In the genomic region with DNA sequence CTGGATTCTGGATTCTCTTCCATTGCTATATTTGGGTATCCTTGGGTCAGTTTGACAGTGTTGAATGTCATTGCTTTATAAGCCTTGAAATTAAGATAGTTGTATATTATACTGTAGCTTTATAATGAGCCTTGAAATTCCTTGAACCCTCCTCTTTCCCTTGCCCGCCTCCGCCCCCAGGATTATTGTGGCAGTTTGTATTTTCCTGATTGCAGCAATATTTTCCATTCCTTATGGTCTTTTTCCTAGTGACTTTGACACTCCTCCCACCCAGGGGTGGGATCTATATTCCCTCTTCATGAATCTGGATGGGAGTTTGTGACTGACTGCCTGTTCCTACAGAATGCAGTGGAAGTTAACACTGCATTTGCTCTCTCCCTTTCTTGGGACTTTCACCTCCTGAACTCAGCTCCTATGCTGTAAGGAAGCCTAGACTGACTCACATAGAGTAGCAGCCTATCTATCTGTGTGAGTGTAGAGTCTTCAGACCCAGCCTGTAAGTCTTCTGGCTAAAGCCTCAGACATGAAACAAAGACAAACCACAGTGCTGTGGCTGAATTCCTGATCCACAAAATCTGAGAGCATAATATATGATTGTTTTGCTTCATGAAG, we compare ENCODE assay signal across 10 cellular contexts. TPM values are rescaled to one million over a fixed set of nuclear protein-coding genes. Genes with fewer than 3 reads are reported as not detected.
DNase-seq lines count a peak whose midpoint lies in the region; ATAC-seq, FAIRE-seq and TF ChIP-seq lines count a peak whose summit lies in the region.
"Had no signal": no experiment of that assay in that cellular context is flagged by ENCODE, and none has a peak within 500 bp of the region (broad histone marks: within the 10 kb centered on the region; RNA-seq: fewer than 3 reads in every experiment).

No MANE protein-coding gene starts in this region.

- no peaks in the 10 kb centered on the region for H3K27me3 Mint-ChIP-seq in activated naive CD8-positive, alpha-beta T cell treated with anti-CD3 and anti-CD28 coated beads for 36 hours

- POLR2A ChIA-PET in HCT116 (lab: Charles Lee), result no interaction called here

- no peak for DNase-seq in HCT116 (ENCODE audit: low read depth, low spot score)
- DNase-seq in activated naive CD8-positive, alpha-beta T cell treated with anti-CD3 and anti-CD28 coated beads for 36 hours, result no peak
- DNase-seq in keratinocyte (ENCODE audit: low read depth, low spot score), result no peak
- no peak for DNase-seq in stimulated activated CD4-positive, alpha-beta T cell treated with anti-CD3 and anti-CD28 coated beads, Interleukin-2, amount 100 ng/mL, for 48 hours
- DNase-seq in NCI-H510A treated with DMSO at 0.1 percent for 48 hours (lab: John Stamatoyannopoulos, UW), result no peak
- DNase-seq in superior temporal gyrus (ENCODE audit: extremely low spot score), result no peak
- DNase-seq: lower lobe of right lung, NCI-H446 treated with DMSO at 0.1 percent for 48 hours had no signal

- peaks cover 19% of the 10 kb centered on the region for H3K79me2 ChIP-seq in ACC112 (ENCODE audit: control insufficient read depth, insufficient read depth, low read length, unreplicated experiment)
- peaks cover 13% of the 10 kb centered on the region; the same call in 1 of the 2 replicates for H3K79me2 ChIP-seq in HCT116 (ENCODE audit: insufficient read depth, low read length)
- H3K79me2 ChIP-seq in keratinocyte (ENCODE audit: control insufficient read depth, insufficient read depth, low read length), result peaks cover 12% of the 10 kb centered on the region

- H3K4me1 ChIP-seq in ACC112 (ENCODE audit: control insufficient read depth, insufficient read depth, low read length, unreplicated experiment) (peaks cover 10% of the 10 kb centered on the region), HCT116 (ENCODE audit: control insufficient read depth in 1 of 2, insufficient read depth in 2 of 2, low read length in 2 of 2) (peaks cover 8 to 19% of the 10 kb centered on the region in 2 experiments), keratinocyte (ENCODE audit: control insufficient read depth, extremely low read depth, insufficient read depth, low read length) (peaks cover 5% of the 10 kb centered on the region)

- H3K9me3 ChIP-seq in HCT116 (ENCODE audit: control insufficient read depth in 1 of 2, insufficient read depth in 1 of 2, low read depth in 1 of 2, low read length in 2 of 2), result no peaks in the 10 kb centered on the region
- no peaks in the 10 kb centered on the region for H3K9me3 ChIP-seq in keratinocyte (ENCODE audit: control insufficient read depth, low read depth, low read length)
- H3K9me3 ChIP-seq: lower lobe of right lung had no signal

- no peaks in the 10 kb centered on the region for H3K9me3 Mint-ChIP-seq in activated naive CD8-positive, alpha-beta T cell treated with anti-CD3 and anti-CD28 coated beads for 36 hours

- peaks cover 29% of the 10 kb centered on the region for H3K4me1 Mint-ChIP-seq in activated naive CD8-positive, alpha-beta T cell treated with anti-CD3 and anti-CD28 coated beads for 36 hours

- H3K9me1 ChIP-seq in keratinocyte (ENCODE audit: control insufficient read depth, extremely low read depth, insufficient read depth, low read length), result no peaks in the 10 kb centered on the region

- H3K4me3 Mint-ChIP-seq in activated naive CD8-positive, alpha-beta T cell treated with anti-CD3 and anti-CD28 coated beads for 36 hours, result peak overlapping the region; percentile 84

- RAD21 ChIA-PET in HCT116 (lab: Charles Lee; ENCODE audit: low non-redundant PET in 1 of 2, low total read pairs in 2 of 2, uncharacterized antibody in 2 of 2, unreplicated experiment in 2 of 2), result no interaction called here

- intact Hi-C loops in HCT116 (cut with micrococcal nuclease), result no loop called here

- no peak for TF ChIP-seq RAD21 in HCT116 (IDR thresholded peaks at IDR 0.05; ENCODE audit: low read depth)

- BruUV-seq in HCT116 (replicated peaks; lab: Mats Ljungman, UMichigan), result no TSS peak

- peak overlapping the region; percentile 93 for H3K27ac Mint-ChIP-seq in activated naive CD8-positive, alpha-beta T cell treated with anti-CD3 and anti-CD28 coated beads for 36 hours

- dilution Hi-C loops in keratinocyte (cut with MboI; ENCODE audit: extremely low pct_ligation_motif_present, low sequenced_read_pairs), result no loop called here

- H3K27me3 ChIP-seq in ACC112 (ENCODE audit: insufficient read depth, low read length) (no peaks in the 10 kb centered on the region), HCT116 (ENCODE audit: insufficient read depth, low read length) (no peaks in the 10 kb centered on the region), keratinocyte (ENCODE audit: control insufficient read depth, extremely low read depth, insufficient read depth, low read length) (no peaks in the 10 kb centered on the region)

- no peaks in the 10 kb centered on the region for H3K9me2 ChIP-seq in HCT116 (ENCODE audit: insufficient read depth)

- no peak for TF ChIP-seq POLR2A in HCT116 (IDR thresholded peaks at IDR 0.05; ENCODE audit: borderline replicate concordance, extremely low read depth, insufficient read depth, insufficient read length)

- ATAC-seq in HCT116 (no peak), SK-N-SH treated with all-trans-retinoic acid at 6 μM for 48 hours (no peak)
- ATAC-seq: lower lobe of right lung had no signal

- H2AFZ ChIP-seq in ACC112 (ENCODE audit: low read length, unreplicated experiment), result no peak overlapping the region
- H2AFZ ChIP-seq in HCT116 (ENCODE audit: low read depth, low read length, poor library complexity, severe bottlenecking), result no peak overlapping the region
- H2AFZ ChIP-seq in keratinocyte (ENCODE audit: control insufficient read depth, low read length), result no peak overlapping the region

- H3K36me3 ChIP-seq in ACC112 (ENCODE audit: insufficient read depth, low read length), result no peaks in the 10 kb centered on the region
- H3K36me3 ChIP-seq in HCT116 (ENCODE audit: control insufficient read depth in 1 of 2, insufficient read depth in 2 of 2, low read length in 2 of 2), result no peaks in the 10 kb centered on the region
- no peaks in the 10 kb centered on the region for H3K36me3 ChIP-seq in keratinocyte (ENCODE audit: control insufficient read depth in 2 of 2, extremely low read depth in 1 of 2, insufficient read depth in 2 of 2, low read length in 2 of 2)

- H3K9ac ChIP-seq in HCT116 (ENCODE audit: low read length), result no peak overlapping the region; the same call in none of the 2 replicates
- no peak overlapping the region for H3K9ac ChIP-seq in keratinocyte (ENCODE audit: control insufficient read depth, extremely low read depth, insufficient read depth, low read length)

- H3K4me3 ChIP-seq in ACC112 (ENCODE audit: low read depth, low read length), result peak overlapping the region; percentile 92; the same call in 1 of the 2 replicates
- H3K4me3 ChIP-seq in HCT116 (replicated peaks in 1 of 2; ENCODE audit: low read depth in 1 of 2, low read length in 2 of 2), result no peak overlapping the region; a peak in 1 of 4 replicates
- no peak overlapping the region for H3K4me3 ChIP-seq in keratinocyte (ENCODE audit: control insufficient read depth in 2 of 3, extremely low read depth in 1 of 3, insufficient read depth in 2 of 3, low read depth in 1 of 3, low read length in 3 of 3)

- CTCF ChIA-PET in HCT116 (lab: Charles Lee), result no interaction called here

- H3K4me2 ChIP-seq in HCT116 (ENCODE audit: low read length), result peak overlapping the region; percentile 78
- H3K4me2 ChIP-seq in keratinocyte (ENCODE audit: control insufficient read depth, extremely low read depth, insufficient read depth, low read depth, low read length), result peak overlapping the region; percentile 80

- no peak for FAIRE-seq in keratinocyte (lab: Jason Lieb, UNC)

- H4K20me1 ChIP-seq in HCT116 (ENCODE audit: insufficient read depth) (no peaks in the 10 kb centered on the region), keratinocyte (ENCODE audit: control insufficient read depth, extremely low read depth, insufficient read depth, low read length) (no peaks in the 10 kb centered on the region)

- H3K27ac ChIP-seq in ACC112 (ENCODE audit: low read depth, low read length) (peak overlapping the region; percentile 100), HCT116 (ENCODE audit: low read depth, low read length) (no peak overlapping the region), keratinocyte (ENCODE audit: control insufficient read depth, insufficient read depth, low read length) (no peak overlapping the region)

- TF ChIP-seq CTCF in HCT116 (IDR thresholded peaks at IDR 0.05 in 2 of 3, conservative IDR thresholded peaks at IDR 0.05 in 1 of 3; ENCODE audit: borderline replicate concordance in 1 of 3, insufficient read depth in 1 of 3, low read depth in 2 of 3, low read length in 2 of 3), result no peak
- TF ChIP-seq CTCF in keratinocyte (optimal IDR thresholded peaks at IDR 0.05 in 1 of 3, IDR thresholded peaks at IDR 0.05 in 1 of 3, conservative IDR thresholded peaks at IDR 0.05 in 1 of 3; ENCODE audit: extremely low read depth in 1 of 3, insufficient read depth in 2 of 3, low read length in 3 of 3), result no peak

- H3K36me3 Mint-ChIP-seq in activated naive CD8-positive, alpha-beta T cell treated with anti-CD3 and anti-CD28 coated beads for 36 hours, result peaks cover 4% of the 10 kb centered on the region

RNA-seq across cellular contexts. Expression of gene FUNDC2, which starts 2.2 kb away (rescaled TPM):
- total RNA-seq in HCT116 (2021; ENCODE audit: unreplicated experiment), result 32.5 TPM
- polyA plus RNA-seq in HCT116 (2012), result 34.7 and 37.4 TPM in 2 replicates
- 10 to 100 TPM; 97.3 to 99.7 TPM for total RNA-seq in activated naive CD8-positive, alpha-beta T cell treated with anti-CD3 and anti-CD28 coated beads for 36 hours
- polyA plus RNA-seq in keratinocyte, result 83.8 to 98.1 TPM (median 93.9 TPM) in 3 replicates
- polyA plus RNA-seq in keratinocyte (2011; ENCODE audit: low read depth), result 41.7 TPM
- 94.3 and 157 TPM in 2 replicates for polyA plus RNA-seq in keratinocyte (2011; cell fraction: cytosol; rRNA removed)
- polyA plus RNA-seq in keratinocyte (2011; cell fraction: nucleus; rRNA removed), result 33.5 and 37.0 TPM in 2 replicates
- polyA plus RNA-seq in keratinocyte (2012; ENCODE audit: low replicate concordance), result 56.2 and 74.5 TPM in 2 replicates
- polyA minus RNA-seq in keratinocyte, result 33.6 to 36.3 TPM (median 34.6 TPM) in 3 replicates
- 7.3 TPM for polyA minus RNA-seq in keratinocyte (2011; cell fraction: cytosol; rRNA and poly(A)+ RNA removed)
- 3.5 and 9.1 TPM in 2 replicates for polyA minus RNA-seq in keratinocyte (2011; cell fraction: nucleus; rRNA and poly(A)+ RNA removed)

RNA-seq across cellular contexts. Expression of gene F8, which starts 6.3 kb away (rescaled TPM):
- 2.6 TPM for total RNA-seq in HCT116 (2021; ENCODE audit: unreplicated experiment)
- polyA plus RNA-seq in HCT116 (2012), result 1.2 and 1.7 TPM in 2 replicates
- 1 to 10 TPM; 4.3 TPM for total RNA-seq in activated naive CD8-positive, alpha-beta T cell treated with anti-CD3 and anti-CD28 coated beads for 36 hours
- 1.0 to 1.5 TPM (median 1.3 TPM) in 3 replicates for polyA plus RNA-seq in keratinocyte
- polyA plus RNA-seq in keratinocyte (2011; ENCODE audit: low read depth), result 0.36 TPM
- 1.3 and 2.0 TPM in 2 replicates for polyA plus RNA-seq in keratinocyte (2011; cell fraction: cytosol; rRNA removed)
- 0.78 and 1.0 TPM in 2 replicates for polyA plus RNA-seq in keratinocyte (2011; cell fraction: nucleus; rRNA removed)
- 0.54 and 0.68 TPM in 2 replicates for polyA plus RNA-seq in keratinocyte (2012; ENCODE audit: low replicate concordance)
- polyA minus RNA-seq in keratinocyte, result 0.26 to 1.7 TPM (median 1.4 TPM) in 3 replicates
- polyA minus RNA-seq in keratinocyte (2011; cell fraction: cytosol; rRNA and poly(A)+ RNA removed), result 0.38 TPM
- polyA minus RNA-seq in keratinocyte (2011; cell fraction: nucleus; rRNA and poly(A)+ RNA removed), result 0.63 and 0.85 TPM in 2 replicates

RNA-seq across cellular contexts. Expression of gene CMC4, which starts 42.1 kb away (rescaled TPM):
- total RNA-seq in HCT116 (2021; ENCODE audit: unreplicated experiment), result 5.3 TPM
- 2.2 and 4.5 TPM in 2 replicates for polyA plus RNA-seq in HCT116 (2012)
- total RNA-seq in activated naive CD8-positive, alpha-beta T cell treated with anti-CD3 and anti-CD28 coated beads for 36 hours, result 1 to 10 TPM; 4.6 to 5.0 TPM
- 9.1 to 10.1 TPM (median 9.8 TPM) in 3 replicates for polyA plus RNA-seq in keratinocyte
- polyA plus RNA-seq in keratinocyte (2011; ENCODE audit: low read depth), result 2.5 TPM
- polyA plus RNA-seq in keratinocyte (2011; cell fraction: cytosol; rRNA removed), result 10.0 and 11.4 TPM in 2 replicates
- polyA plus RNA-seq in keratinocyte (2011; cell fraction: nucleus; rRNA removed), result 2.4 and 3.1 TPM in 2 replicates
- 6.3 and 9.1 TPM in 2 replicates for polyA plus RNA-seq in keratinocyte (2012; ENCODE audit: low replicate concordance)
- polyA minus RNA-seq in keratinocyte, result 0.39 to 3.3 TPM (median 1.6 TPM) in 3 replicates
- 3.1 TPM for polyA minus RNA-seq in keratinocyte (2011; cell fraction: cytosol; rRNA and poly(A)+ RNA removed)
- 1.0 and 1.2 TPM in 2 replicates for polyA minus RNA-seq in keratinocyte (2011; cell fraction: nucleus; rRNA and poly(A)+ RNA removed)

RNA-seq across cellular contexts. Expression of gene MTCP1, which starts 42.1 kb away (rescaled TPM):
- total RNA-seq in HCT116 (2021; ENCODE audit: unreplicated experiment), result 10.7 TPM
- 6.8 and 8.2 TPM in 2 replicates for polyA plus RNA-seq in HCT116 (2012)
- 10 to 100 TPM; 17.2 to 19.9 TPM for total RNA-seq in activated naive CD8-positive, alpha-beta T cell treated with anti-CD3 and anti-CD28 coated beads for 36 hours
- 4.7 to 20.2 TPM (median 5.0 TPM) in 3 replicates for polyA plus RNA-seq in keratinocyte
- 19.1 TPM for polyA plus RNA-seq in keratinocyte (2011; ENCODE audit: low read depth)
- 12.2 and 24.1 TPM in 2 replicates for polyA plus RNA-seq in keratinocyte (2011; cell fraction: cytosol; rRNA removed)
- 4.0 and 6.5 TPM in 2 replicates for polyA plus RNA-seq in keratinocyte (2011; cell fraction: nucleus; rRNA removed)
- 14.6 and 14.8 TPM in 2 replicates for polyA plus RNA-seq in keratinocyte (2012; ENCODE audit: low replicate concordance)
- polyA minus RNA-seq in keratinocyte, result 0.56 to 3.9 TPM (median 2.3 TPM) in 3 replicates
- polyA minus RNA-seq in keratinocyte (2011; cell fraction: cytosol; rRNA and poly(A)+ RNA removed), result not detected
- 0.95 and 1.5 TPM in 2 replicates for polyA minus RNA-seq in keratinocyte (2011; cell fraction: nucleus; rRNA and poly(A)+ RNA removed)

RNA-seq across cellular contexts. Expression of gene BRCC3, which starts 42.5 kb away (rescaled TPM):
- total RNA-seq in HCT116 (2021; ENCODE audit: unreplicated experiment), result 21.3 TPM
- polyA plus RNA-seq in HCT116 (2012), result 13.3 and 13.4 TPM in 2 replicates
- 10 to 100 TPM; 41.2 to 41.7 TPM for total RNA-seq in activated naive CD8-positive, alpha-beta T cell treated with anti-CD3 and anti-CD28 coated beads for 36 hours
- 18.5 to 25.5 TPM (median 24.8 TPM) in 3 replicates for polyA plus RNA-seq in keratinocyte
- 10.2 TPM for polyA plus RNA-seq in keratinocyte (2011; ENCODE audit: low read depth)
- 14.2 and 24.0 TPM in 2 replicates for polyA plus RNA-seq in keratinocyte (2011; cell fraction: cytosol; rRNA removed)
- polyA plus RNA-seq in keratinocyte (2011; cell fraction: nucleus; rRNA removed), result 12.8 and 14.9 TPM in 2 replicates
- polyA plus RNA-seq in keratinocyte (2012; ENCODE audit: low replicate concordance), result 9.8 and 21.9 TPM in 2 replicates
- 14.9 to 39.7 TPM (median 20.4 TPM) in 3 replicates for polyA minus RNA-seq in keratinocyte
- 12.9 TPM for polyA minus RNA-seq in keratinocyte (2011; cell fraction: cytosol; rRNA and poly(A)+ RNA removed)
- 9.0 and 16.1 TPM in 2 replicates for polyA minus RNA-seq in keratinocyte (2011; cell fraction: nucleus; rRNA and poly(A)+ RNA removed)
